In genomic region chr2:136956050-136956449, GRCh38 we compare ENCODE assay signal across 8 cellular contexts.
"Had no signal": no experiment of that assay in that cellular context is flagged by ENCODE, and none has a peak within 500 bp of the region (broad histone marks: within the 10 kb centered on the region; RNA-seq: fewer than 3 reads in every experiment).

No MANE protein-coding gene starts in this region.

- DNase-seq: H9, HCEC 1CT, KBM-7 had no signal

- H3K4me3 ChIP-seq: GM23338 had no signal

- H3K27ac Mint-ChIP-seq: GM23338, H9 had no signal

- H3K4me1 Mint-ChIP-seq: GM23338, H9 had no signal

- FAIRE-seq: H1, H54, HTR-8/SVneo had no signal

- ATAC-seq: GM23338 had no signal

- H3K9me3 Mint-ChIP-seq: GM23338, H9 had no signal

- H3K4me3 Mint-ChIP-seq: GM23338, H9 had no signal

- H3K4me2 ChIP-seq: GM23338, KMS-11 had no signal

- H3K9ac ChIP-seq: KMS-11 had no signal

- H3K27ac ChIP-seq: KMS-11 had no signal

- H2AFZ ChIP-seq: GM23338 had no signal
